ENCODE assay signal across 10 cellular contexts in the genomic region with DNA sequence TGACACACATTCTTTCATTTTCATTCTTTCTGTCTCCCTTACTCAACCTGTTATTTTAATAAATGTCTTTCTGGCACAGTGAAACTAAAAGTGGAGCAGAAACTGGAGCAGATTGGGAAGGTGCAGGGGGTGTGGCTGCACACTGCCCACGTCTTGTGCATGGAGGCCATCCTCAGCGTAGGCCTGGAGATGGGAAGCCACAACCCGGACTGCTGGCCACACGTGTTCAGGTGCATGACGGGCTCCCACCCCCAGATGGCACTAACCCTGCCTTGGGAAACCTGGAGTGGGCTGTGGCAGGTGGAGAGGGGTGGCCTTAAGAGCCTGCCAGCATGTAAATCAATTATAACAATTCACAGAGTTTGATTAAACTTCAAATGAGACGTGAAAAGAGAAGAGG.
DNase-seq lines count a peak whose midpoint lies in the region; ATAC-seq and TF ChIP-seq lines count a peak whose summit lies in the region.
"Had no signal": no experiment of that assay in that cellular context is flagged by ENCODE, and none has a peak within 500 bp of the region (broad histone marks: within the 10 kb centered on the region; RNA-seq: fewer than 3 reads in every experiment).

No MANE protein-coding gene starts in this region.

- H3K9me3 Mint-ChIP-seq in activated T-cell treated with anti-CD3 and anti-CD28 coated beads, Interleukin-2, amount 50 U/mL, for 72 hours: no peaks in the 10 kb centered on the region
- H3K9me3 Mint-ChIP-seq in endodermal cell: no peaks in the 10 kb centered on the region
- no peaks in the 10 kb centered on the region for H3K9me3 Mint-ChIP-seq in stimulated activated naive B cell treated with anti-CD40 and anti-IgM and Interleukin-4, amounts not matched to agents 10 μg/mL and 1 μg/mL and 100 μg/mL, for 72 hours

- peaks cover 25% of the 10 kb centered on the region for H3K36me3 ChIP-seq in endodermal cell (ENCODE audit: control insufficient read depth, insufficient read depth, low read length)

- H3K27me3 Mint-ChIP-seq in activated T-cell treated with anti-CD3 and anti-CD28 coated beads, Interleukin-2, amount 50 U/mL, for 72 hours (ENCODE audit: low read depth): peaks cover 8% of the 10 kb centered on the region
- peaks cover 17% of the 10 kb centered on the region for H3K27me3 Mint-ChIP-seq in endodermal cell (ENCODE audit: insufficient read depth)
- peaks cover 0 to 8% of the 10 kb centered on the region in 2 donors for H3K27me3 Mint-ChIP-seq in stimulated activated naive B cell treated with anti-CD40 and anti-IgM and Interleukin-4, amounts not matched to agents 10 μg/mL and 1 μg/mL and 100 μg/mL, for 72 hours

- DNase-seq in activated T-cell treated with anti-CD3 and anti-CD28 coated beads, Interleukin-2, amount 50 U/mL, for 72 hours: peak in 1 of 2 donors; percentile 7
- no peak for DNase-seq in activated T-cell treated with anti-CD3 and anti-CD28 coated beads, Interleukin-2, amount 50 U/mL, for 1 hour
- peak; percentile 59 for DNase-seq in NCI-H146 (lab: John Stamatoyannopoulos, UW)
- DNase-seq in endodermal cell: peak; percentile 83
- no peak for DNase-seq in stimulated activated naive B cell treated with anti-CD40 and anti-IgM and Interleukin-4, amounts not matched to agents 10 μg/mL and 1 μg/mL and 100 μg/mL, for 72 hours
- no peak for DNase-seq in nucleus accumbens (lab: John Stamatoyannopoulos, UW)
- DNase-seq in GM19240 (ENCODE audit: insufficient read length, low spot score): no peak
- DNase-seq: psoas muscle, upper lobe of left lung had no signal

- H3K9me3 ChIP-seq in endodermal cell (ENCODE audit: control insufficient read depth, low read length): no peaks in the 10 kb centered on the region
- H3K9me3 ChIP-seq: psoas muscle, upper lobe of left lung had no signal

- no peak overlapping the region for H3K9ac ChIP-seq in endodermal cell (ENCODE audit: extremely low read depth, low read length, poor library complexity, severe bottlenecking)

- WGBS in endodermal cell (ENCODE audit: insufficient coverage in 1 of 2, insufficient read length in 1 of 2), 2 experiments: 90 to 92% methylated on average over 3 to 6 of the region's 6 CpGs

- no peak overlapping the region for H3K4me3 ChIP-seq in endodermal cell (ENCODE audit: low read length)
- H3K4me3 ChIP-seq: psoas muscle, upper lobe of left lung had no signal

- H3K27ac ChIP-seq in endodermal cell (ENCODE audit: low read depth, low read length): no peak overlapping the region
- H3K27ac ChIP-seq: psoas muscle, upper lobe of left lung had no signal

- H3K4me1 ChIP-seq in endodermal cell (ENCODE audit: control insufficient read depth, insufficient read depth, low read length): peaks cover 9% of the 10 kb centered on the region
- H3K4me1 ChIP-seq: psoas muscle, upper lobe of left lung had no signal

- peak; percentile 25 to 32 for ATAC-seq in activated T-cell treated with anti-CD3 and anti-CD28 coated beads, Interleukin-2, amount 50 U/mL, for 72 hours (replicated peaks in 1 of 2)
- peak; percentile 31 to 48 for ATAC-seq in stimulated activated naive B cell treated with anti-CD40 and anti-IgM and Interleukin-4, amounts not matched to agents 10 μg/mL and 1 μg/mL and 100 μg/mL, for 72 hours (replicated peaks)
- no peak for ATAC-seq in HG02885 (IDR thresholded peaks at IDR 0.05; ENCODE audit: poor library complexity, unreplicated experiment)

- no peak overlapping the region for H3K4me3 Mint-ChIP-seq in activated T-cell treated with anti-CD3 and anti-CD28 coated beads, Interleukin-2, amount 50 U/mL, for 72 hours
- H3K4me3 Mint-ChIP-seq in endodermal cell: no peak overlapping the region
- no peak overlapping the region for H3K4me3 Mint-ChIP-seq in stimulated activated naive B cell treated with anti-CD40 and anti-IgM and Interleukin-4, amounts not matched to agents 10 μg/mL and 1 μg/mL and 100 μg/mL, for 72 hours

- peaks cover 5% of the 10 kb centered on the region for H3K4me1 Mint-ChIP-seq in activated T-cell treated with anti-CD3 and anti-CD28 coated beads, Interleukin-2, amount 50 U/mL, for 72 hours (ENCODE audit: low read depth)
- H3K4me1 Mint-ChIP-seq in endodermal cell: peaks cover 16% of the 10 kb centered on the region
- peaks cover 0 to 4% of the 10 kb centered on the region in 2 donors for H3K4me1 Mint-ChIP-seq in stimulated activated naive B cell treated with anti-CD40 and anti-IgM and Interleukin-4, amounts not matched to agents 10 μg/mL and 1 μg/mL and 100 μg/mL, for 72 hours

- H3K27me3 ChIP-seq in endodermal cell (ENCODE audit: control insufficient read depth, insufficient read depth, low read length, poor library complexity, severe bottlenecking): peaks cover 19% of the 10 kb centered on the region
- H3K27me3 ChIP-seq: upper lobe of left lung had no signal

- peak; percentile 74 for TF ChIP-seq CTCF in endodermal cell (conservative IDR thresholded peaks at IDR 0.05)

- H3K27ac Mint-ChIP-seq in activated T-cell treated with anti-CD3 and anti-CD28 coated beads, Interleukin-2, amount 50 U/mL, for 72 hours: no peak overlapping the region
- no peak overlapping the region for H3K27ac Mint-ChIP-seq in endodermal cell
- no peak overlapping the region for H3K27ac Mint-ChIP-seq in stimulated activated naive B cell treated with anti-CD40 and anti-IgM and Interleukin-4, amounts not matched to agents 10 μg/mL and 1 μg/mL and 100 μg/mL, for 72 hours

- no peaks in the 10 kb centered on the region for H3K36me3 Mint-ChIP-seq in activated T-cell treated with anti-CD3 and anti-CD28 coated beads, Interleukin-2, amount 50 U/mL, for 72 hours (ENCODE audit: insufficient read depth in 2 of 2)
- H3K36me3 Mint-ChIP-seq in endodermal cell (ENCODE audit: low read depth): peaks cover 24% of the 10 kb centered on the region
- no peaks in the 10 kb centered on the region for H3K36me3 Mint-ChIP-seq in stimulated activated naive B cell treated with anti-CD40 and anti-IgM and Interleukin-4, amounts not matched to agents 10 μg/mL and 1 μg/mL and 100 μg/mL, for 72 hours

Comparison
In these comparisons a context has a peak if more than half of its experiments do, and no peak if none do; other contexts are left out.
1. DNase-seq: peak in NCI-H146 (single experiment) and endodermal cell (single experiment); none in activated T-cell treated with anti-CD3 and anti-CD28 coated beads, Interleukin-2, amount 50 U/mL, for 1 hour (single experiment), stimulated activated naive B cell treated with anti-CD40 and anti-IgM and Interleukin-4, amounts not matched to agents 10 μg/mL and 1 μg/mL and 100 μg/mL, for 72 hours (single experiment), nucleus accumbens (0 of 56) and GM19240 (single experiment).